In the genomic region with DNA sequence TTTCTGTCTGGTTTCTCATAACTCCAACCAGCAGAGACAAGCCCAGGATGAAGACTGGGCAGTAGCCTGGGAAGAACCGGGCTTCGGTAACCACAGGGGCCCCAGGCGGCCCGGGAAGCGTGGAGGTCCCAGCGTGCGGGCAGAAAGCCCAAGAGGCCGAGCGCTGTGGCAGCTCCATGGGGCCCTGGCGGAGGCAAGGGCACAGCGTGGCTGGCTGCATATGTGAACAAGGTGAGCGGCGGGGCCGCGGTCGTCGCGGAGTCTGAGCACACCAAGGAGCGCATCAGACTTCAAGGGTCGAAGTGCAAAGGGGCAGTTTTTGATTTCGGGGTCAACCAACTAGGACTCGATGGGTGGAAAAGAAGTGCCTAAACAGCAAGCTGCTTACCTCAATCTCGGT, we compare ENCODE assay signal across 38 cellular contexts. TPM values are rescaled to one million over a fixed set of nuclear protein-coding genes. Genes with fewer than 3 reads are reported as not detected.
"Had no signal": no experiment of that assay in that cellular context is flagged by ENCODE, and none has a peak within 500 bp of the region (broad histone marks: within the 10 kb centered on the region; RNA-seq: fewer than 3 reads in every experiment).

No MANE protein-coding gene starts in this region.

- FAIRE-seq: bronchial epithelial cell, TTC549 had no signal

- H3K27ac ChIP-seq: adrenal gland, VCaP had no signal

- DNase-seq: activated B cell treated with CpG ODN at 0.5 μM for 24 hours; activated CD4-positive, alpha-beta memory T cell treated with anti-CD3 and anti-CD28 coated beads for 36 hours; activated CD4-positive, alpha-beta T cell treated with anti-CD3 and anti-CD28 coated beads for 4 hours; activated CD4-positive, alpha-beta T cell treated with anti-CD3 and anti-CD28 coated beads, Interleukin-2, amount 10 ng/mL, durations not matched to agents 7 days and 5 days; activated CD4-positive, CD25-positive, alpha-beta regulatory T cell treated with anti-CD3 and anti-CD28 coated beads, Interleukin-2, amount 50 U/mL, for 72 hours; activated CD8-positive, alpha-beta memory T cell treated with anti-CD3 and anti-CD28 coated beads, Interleukin-2, amount 50 U/mL, for 4 hours; activated CD8-positive, alpha-beta T cell treated with anti-CD3 and anti-CD28 coated beads for 36 hours; activated effector memory CD4-positive, alpha-beta T cell treated with anti-CD3 and anti-CD28 coated beads, Interleukin-2, amount 50 U/mL, for 16 hours; activated gamma-delta T cell treated with Interleukin-2 at 50 U/mL for 16 hours; activated naive CD4-positive, alpha-beta T cell; activated naive CD4-positive, alpha-beta T cell treated with anti-CD3 and anti-CD28 coated beads for 36 hours; activated naive CD4-positive, alpha-beta T cell treated with anti-CD3 and anti-CD28 coated beads, Interleukin-2, amount 50 U/mL, for 16 hours; activated naive CD8-positive, alpha-beta T cell treated with anti-CD3 and anti-CD28 coated beads for 36 hours; activated T-cell treated with anti-CD3 and anti-CD28 coated beads for 4 hours; activated T-cell treated with anti-CD3 and anti-CD28 coated beads, Interleukin-2, amount 50 U/mL, for 1 hour; activated T-cell treated with anti-CD3 and anti-CD28 coated beads, Interleukin-2, amount 50 U/mL, for 4 hours; activated T-cell treated with anti-CD3 and anti-CD28 coated beads, Interleukin-2, amount 50 U/mL, for 72 hours; amniotic stem cell; aorta; caudate nucleus; cerebellar nuclear complex; T-helper 1 cell; T-helper 2 cell; T-helper 9 cell had no signal

- H3K4me1 Mint-ChIP-seq: activated CD4-positive, alpha-beta T cell treated with anti-CD3 and anti-CD28 coated beads, Interleukin-2, amount 10 ng/mL, durations not matched to agents 7 days and 5 days; activated naive CD8-positive, alpha-beta T cell treated with anti-CD3 and anti-CD28 coated beads for 36 hours; activated T-helper 17 cell treated with anti-CD3 and anti-CD28 coated beads, Interleukin-2, amount 50 U/mL, for 72 hours; central memory CD8-positive, alpha-beta T cell had no signal

- H3K27me3 Mint-ChIP-seq: activated B cell treated with CpG ODN at 0.5 μM for 24 hours; activated CD4-positive, alpha-beta memory T cell treated with anti-CD3 and anti-CD28 coated beads for 36 hours; activated naive CD8-positive, alpha-beta T cell treated with anti-CD3 and anti-CD28 coated beads for 36 hours; activated T-helper 17 cell treated with anti-CD3 and anti-CD28 coated beads, Interleukin-2, amount 50 U/mL, for 72 hours had no signal

- H3K9me3 ChIP-seq: adrenal gland had no signal

- H3K27ac Mint-ChIP-seq: activated B cell treated with CpG ODN at 0.5 μM for 24 hours; activated CD4-positive, alpha-beta memory T cell treated with anti-CD3 and anti-CD28 coated beads for 36 hours; activated CD4-positive, alpha-beta T cell treated with anti-CD3 and anti-CD28 coated beads, Interleukin-2, amount 10 ng/mL, durations not matched to agents 7 days and 5 days; activated CD8-positive, alpha-beta T cell treated with anti-CD3 and anti-CD28 coated beads for 36 hours; activated naive CD4-positive, alpha-beta T cell treated with anti-CD3 and anti-CD28 coated beads for 36 hours; activated naive CD4-positive, alpha-beta T cell treated with anti-CD3 and anti-CD28 coated beads, Interleukin-2, amount 50 U/mL, for 72 hours; activated naive CD8-positive, alpha-beta T cell treated with anti-CD3 and anti-CD28 coated beads for 36 hours; activated T-cell treated with anti-CD3 and anti-CD28 coated beads, Interleukin-2, amount 50 U/mL, for 72 hours; activated T-helper 1 cell treated with anti-CD3 and anti-CD28 coated beads, Interleukin-12 subunit alpha, Interleukin-12 subunit beta, Interleukin-2, Interleukin-4 antibody, amounts not matched to agents 30 ng/mL and 10 ng/mL and 1 ng/mL, durations not matched to agents 14 hours and 24 hours and 36 hours; activated T-helper 17 cell treated with anti-CD3 and anti-CD28 coated beads, Interleukin-2, amount 50 U/mL, for 72 hours; brain; T-helper 1 cell treated with Interleukin-12 subunit alpha and Interleukin-12 subunit beta and Interleukin-4 antibody, amounts not matched to agents 30 μg/mL and 1 μg/mL, for 36 hours; T-helper 2 cell treated with Interferon-gamma antibody and Interleukin-4, amounts not matched to agents 5 μg/mL and 100 μg/mL, for 36 hours had no signal

- H3K9me3 Mint-ChIP-seq: activated B cell treated with CpG ODN at 0.5 μM for 24 hours; activated CD4-positive, alpha-beta memory T cell treated with anti-CD3 and anti-CD28 coated beads for 36 hours; activated CD4-positive, alpha-beta T cell treated with anti-CD3 and anti-CD28 coated beads, Interleukin-2, amount 10 ng/mL, durations not matched to agents 7 days and 5 days; activated CD8-positive, alpha-beta T cell treated with anti-CD3 and anti-CD28 coated beads for 36 hours; activated naive CD4-positive, alpha-beta T cell treated with anti-CD3 and anti-CD28 coated beads for 36 hours; activated naive CD4-positive, alpha-beta T cell treated with anti-CD3 and anti-CD28 coated beads, Interleukin-2, amount 50 U/mL, for 72 hours; activated naive CD8-positive, alpha-beta T cell treated with anti-CD3 and anti-CD28 coated beads for 36 hours; activated T-cell treated with anti-CD3 and anti-CD28 coated beads, Interleukin-2, amount 50 U/mL, for 4 hours; activated T-helper 1 cell treated with anti-CD3 and anti-CD28 coated beads, Interleukin-12 subunit alpha, Interleukin-12 subunit beta, Interleukin-2, Interleukin-4 antibody, amounts not matched to agents 30 ng/mL and 10 ng/mL and 1 ng/mL, durations not matched to agents 14 hours and 24 hours and 36 hours; activated T-helper 17 cell treated with anti-CD3 and anti-CD28 coated beads, Interleukin-2, amount 50 U/mL, for 72 hours; brain; central memory CD8-positive, alpha-beta T cell; T-helper 1 cell treated with Interleukin-12 subunit alpha and Interleukin-12 subunit beta and Interleukin-4 antibody, amounts not matched to agents 30 μg/mL and 1 μg/mL, for 36 hours; T-helper 2 cell treated with Interferon-gamma antibody and Interleukin-4, amounts not matched to agents 5 μg/mL and 100 μg/mL, for 36 hours had no signal

- H3K4me3 Mint-ChIP-seq: activated B cell treated with CpG ODN at 0.5 μM for 24 hours; activated CD4-positive, alpha-beta memory T cell treated with anti-CD3 and anti-CD28 coated beads for 36 hours; activated CD4-positive, alpha-beta T cell treated with anti-CD3 and anti-CD28 coated beads, Interleukin-2, amount 10 ng/mL, durations not matched to agents 7 days and 5 days; activated CD8-positive, alpha-beta T cell treated with anti-CD3 and anti-CD28 coated beads for 36 hours; activated naive CD4-positive, alpha-beta T cell treated with anti-CD3 and anti-CD28 coated beads for 36 hours; activated naive CD8-positive, alpha-beta T cell treated with anti-CD3 and anti-CD28 coated beads for 36 hours; activated T-cell treated with anti-CD3 and anti-CD28 coated beads, Interleukin-2, amount 50 U/mL, for 4 hours; activated T-cell treated with anti-CD3 and anti-CD28 coated beads, Interleukin-2, amount 50 U/mL, for 72 hours; activated T-helper 1 cell treated with anti-CD3 and anti-CD28 coated beads, Interleukin-12 subunit alpha, Interleukin-12 subunit beta, Interleukin-2, Interleukin-4 antibody, amounts not matched to agents 30 ng/mL and 10 ng/mL and 1 ng/mL, durations not matched to agents 14 hours and 24 hours and 36 hours; activated T-helper 17 cell treated with anti-CD3 and anti-CD28 coated beads, Interleukin-2, amount 50 U/mL, for 72 hours; brain; central memory CD8-positive, alpha-beta T cell; T-helper 1 cell treated with Interleukin-12 subunit alpha and Interleukin-12 subunit beta and Interleukin-4 antibody, amounts not matched to agents 30 μg/mL and 1 μg/mL, for 36 hours; T-helper 2 cell treated with Interferon-gamma antibody and Interleukin-4, amounts not matched to agents 5 μg/mL and 100 μg/mL, for 36 hours had no signal

- H3K36me3 Mint-ChIP-seq: activated CD4-positive, alpha-beta memory T cell treated with anti-CD3 and anti-CD28 coated beads for 36 hours; activated naive CD4-positive, alpha-beta T cell treated with anti-CD3 and anti-CD28 coated beads, Interleukin-2, amount 50 U/mL, for 72 hours; activated naive CD8-positive, alpha-beta T cell treated with anti-CD3 and anti-CD28 coated beads for 36 hours; brain had no signal

- H3K27me3 ChIP-seq: adrenal gland, cardiac muscle cell had no signal

- H3K4me3 ChIP-seq: adrenal gland, cardiac muscle cell had no signal

- H3K36me3 ChIP-seq: adrenal gland, cardiac muscle cell had no signal

- ATAC-seq: activated CD8-positive, alpha-beta T cell treated with anti-CD3 and anti-CD28 coated beads for 36 hours; activated naive CD4-positive, alpha-beta T cell treated with anti-CD3 and anti-CD28 coated beads, Interleukin-2, amount 50 U/mL, for 72 hours; activated T-cell treated with anti-CD3 and anti-CD28 coated beads, Interleukin-2, amount 50 U/mL, for 4 hours; activated T-cell treated with anti-CD3 and anti-CD28 coated beads, Interleukin-2, amount 50 U/mL, for 72 hours; activated T-helper 17 cell treated with anti-CD3 and anti-CD28 coated beads, Interleukin-2, amount 50 U/mL, for 72 hours had no signal

RNA-seq across cellular contexts. Expression of gene AKR1D1, which starts 45.9 kb away (rescaled TPM):
- total RNA-seq: activated B cell treated with CpG ODN at 0.5 μM for 24 hours; activated CD4-positive, alpha-beta memory T cell treated with anti-CD3 and anti-CD28 coated beads for 36 hours; activated CD4-positive, alpha-beta T cell treated with anti-CD3 and anti-CD28 coated beads, Interleukin-2, amount 10 ng/mL, durations not matched to agents 7 days and 5 days; activated CD8-positive, alpha-beta memory T cell treated with anti-CD3 and anti-CD28 coated beads for 36 hours; activated CD8-positive, alpha-beta T cell treated with anti-CD3 and anti-CD28 coated beads for 36 hours; activated naive CD4-positive, alpha-beta T cell treated with anti-CD3 and anti-CD28 coated beads for 36 hours; activated naive CD4-positive, alpha-beta T cell treated with anti-CD3 and anti-CD28 coated beads, Interleukin-2, amount 50 U/mL, for 72 hours; activated naive CD8-positive, alpha-beta T cell treated with anti-CD3 and anti-CD28 coated beads for 36 hours; activated T-cell treated with anti-CD3 and anti-CD28 coated beads, Interleukin-2, amount 50 U/mL, for 72 hours; activated T-helper 1 cell treated with anti-CD3 and anti-CD28 coated beads, Interleukin-12 subunit alpha, Interleukin-12 subunit beta, Interleukin-2, Interleukin-4 antibody, amounts not matched to agents 30 ng/mL and 10 ng/mL and 1 ng/mL, durations not matched to agents 14 hours and 24 hours and 36 hours; activated T-helper 17 cell treated with anti-CD3 and anti-CD28 coated beads, Interleukin-2, amount 50 U/mL, for 72 hours; aorta; cardiac muscle cell; chondrocyte had no signal
- polyA plus RNA-seq: aorta had no signal
